Comparison of ENCODE assay signal across 1 cellular context in genomic region chr4:17578482-17578891, GRCh38.
TF ChIP-seq lines count a peak whose summit lies in the region.

No MANE protein-coding gene starts in this region.

TF ChIP-seq in K562, 482 proteins besides CTCF, POLR2A, EP300 and RAD21:
- TF ChIP-seq PRDM10 (IDR thresholded peaks at IDR 0.05; ENCODE audit: partially characterized antibody) (peak; percentile 76), MEF2A (IDR thresholded peaks at IDR 0.05; ENCODE audit: control insufficient read depth, low read depth, low read length) (no peak)
